ENCODE assay signal across 9 cellular contexts in the genomic region with DNA sequence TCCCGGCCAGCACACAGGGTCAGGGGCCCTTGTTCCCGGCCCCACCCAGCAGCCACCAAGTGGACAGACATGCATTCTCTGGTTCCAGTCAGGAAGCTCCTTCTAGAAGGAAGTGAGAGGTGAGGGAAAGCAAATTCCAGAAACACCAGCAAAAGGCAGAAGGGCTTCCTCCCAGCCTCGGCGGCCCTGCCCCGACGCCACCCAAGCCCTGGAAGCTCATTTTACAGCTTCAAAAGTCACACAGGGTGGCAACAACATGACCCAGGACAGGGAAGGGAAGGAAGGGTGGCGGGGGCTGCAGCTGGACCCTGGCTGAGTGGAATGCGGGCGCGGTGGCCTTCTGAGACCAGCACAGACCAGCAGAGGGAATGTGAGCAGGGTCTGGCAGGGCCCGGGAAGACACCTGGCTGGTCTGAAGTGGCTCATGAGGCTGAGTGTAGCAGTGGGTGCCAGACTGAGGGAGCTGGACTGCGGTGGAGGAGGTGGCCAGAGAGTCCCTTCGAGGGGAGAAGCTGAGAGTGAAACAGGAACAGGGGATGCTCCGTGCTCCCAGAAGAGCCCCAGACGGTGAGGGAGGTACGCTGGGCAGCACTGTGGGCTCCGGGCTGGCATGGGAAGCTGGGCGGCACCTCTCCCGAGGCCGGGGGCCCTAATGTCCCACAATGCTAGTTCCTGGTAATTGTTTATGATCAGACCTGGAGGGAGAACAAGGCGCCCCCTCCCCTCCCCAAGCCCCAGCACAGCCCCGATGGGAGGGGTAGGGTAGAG. TPM values are rescaled to one million over a fixed set of nuclear protein-coding genes. Genes with fewer than 3 reads are reported as not detected.
DNase-seq lines count a peak whose midpoint lies in the region; ATAC-seq and TF ChIP-seq lines count a peak whose summit lies in the region.
"Had no signal": no experiment of that assay in that cellular context is flagged by ENCODE, and none has a peak within 500 bp of the region (broad histone marks: within the 10 kb centered on the region; RNA-seq: fewer than 3 reads in every experiment).

No MANE protein-coding gene starts in this region.

- BruUV-seq in PC-3 (replicated peaks; lab: Mats Ljungman, UMichigan) = TSS peak; percentile 55

- peaks cover 4 to 39% (median 11%) of the 10 kb centered on the region in 4 donors for H3K4me1 Mint-ChIP-seq in CD4-positive, CD25-positive, alpha-beta regulatory T cell
- peaks cover 38% of the 10 kb centered on the region for H3K4me1 Mint-ChIP-seq in endothelial cell (ENCODE audit: unreplicated experiment)

- CTCF ChIA-PET in PC-3 (lab: Charles Lee) = interaction anchor here (0.6 to 2.3 kb wide), 16 partner anchors 9 to 73 kb away, joined by 3 to 30 read pairs (median 4); partner anchors contain the start of genes TRIM65 and WBP2

- H3K36me3 Mint-ChIP-seq in CD4-positive, CD25-positive, alpha-beta regulatory T cell = peaks cover 13% of the 10 kb centered on the region
- H3K36me3 Mint-ChIP-seq in endothelial cell (ENCODE audit: low read depth, unreplicated experiment) = peaks cover 15% of the 10 kb centered on the region

- POLR2A ChIA-PET in PC-3 (lab: Charles Lee; ENCODE audit: unreplicated experiment) = interaction anchor here (0.6 to 1.9 kb wide), 3 partner anchors 9 to 181 kb away, joined by 3 to 18 read pairs (median 10); partner anchors contain the start of genes EVPL and WBP2

- H3K27ac Mint-ChIP-seq in CD4-positive, CD25-positive, alpha-beta regulatory T cell = peak overlapping the region; percentile 41 to 88 (median 52)
- peak overlapping the region; percentile 93 for H3K27ac Mint-ChIP-seq in endothelial cell (ENCODE audit: unreplicated experiment)

- ATAC-seq in CD4-positive, CD25-positive, alpha-beta regulatory T cell (ENCODE audit: low read depth in 2 of 2) = no peak
- ATAC-seq in PC-3 = peak; percentile 12
- no peak for ATAC-seq in GM19463 (IDR thresholded peaks at IDR 0.05; ENCODE audit: unreplicated experiment)
- ATAC-seq in HG03442 (IDR thresholded peaks at IDR 0.05; ENCODE audit: unreplicated experiment) = no peak

- peaks cover 5% of the 10 kb centered on the region for H3F3A ChIP-seq in PC-3 (ENCODE audit: low read length, unreplicated experiment)

- H3K9me2 ChIP-seq in PC-3 (replicated peaks; ENCODE audit: low read length) = no peaks in the 10 kb centered on the region

- peaks cover 54% of the 10 kb centered on the region for H3K36me3 ChIP-seq in CD4-positive, CD25-positive, alpha-beta regulatory T cell (ENCODE audit: control insufficient read depth, insufficient read depth, low read length)
- H3K36me3 ChIP-seq in PC-3 (ENCODE audit: low read depth, low read length) (peaks cover 28% of the 10 kb centered on the region; the same call in 1 of the 2 replicates), osteoblast (ENCODE audit: insufficient read depth, low read length) (peaks cover 49% of the 10 kb centered on the region)

- no peaks in the 10 kb centered on the region for H3K27me3 Mint-ChIP-seq in CD4-positive, CD25-positive, alpha-beta regulatory T cell
- H3K27me3 Mint-ChIP-seq in endothelial cell (ENCODE audit: unreplicated experiment) = peaks cover 9% of the 10 kb centered on the region

- peak overlapping the region in 3 of 4 donors; percentile 48 to 58 (median 52) for H3K4me3 Mint-ChIP-seq in CD4-positive, CD25-positive, alpha-beta regulatory T cell
- H3K4me3 Mint-ChIP-seq in endothelial cell (ENCODE audit: unreplicated experiment) = peak overlapping the region; percentile 59

- H3K27me3 ChIP-seq in CD4-positive, CD25-positive, alpha-beta regulatory T cell (ENCODE audit: control insufficient read depth, insufficient read depth, low read length) = no peaks in the 10 kb centered on the region
- H3K27me3 ChIP-seq in PC-3 (ENCODE audit: low read length) (no peaks in the 10 kb centered on the region), osteoblast (ENCODE audit: insufficient read depth, low read length) (no peaks in the 10 kb centered on the region)

- H3K4me2 ChIP-seq in PC-3 (ENCODE audit: low read length) (peak overlapping the region; percentile 82), osteoblast (ENCODE audit: insufficient read depth, low read length) (no peak overlapping the region)
- H3K4me2 ChIP-seq: KMS-11 had no signal

- no peak for DNase-seq in CD4-positive, CD25-positive, alpha-beta regulatory T cell
- DNase-seq in PC-3 (peak; percentile 52), endothelial cell (ENCODE audit: low spot score) (no peak), osteoblast (ENCODE audit: insufficient read length, low spot score, missing footprints) (peak; percentile 29), superior temporal gyrus (ENCODE audit: extremely low spot score) (no peak)
- no peak for DNase-seq in stimulated activated CD8-positive, alpha-beta memory T cell treated with anti-CD3 and anti-CD28 coated beads, Interleukin-4, amount 100 ng/mL, for 48 hours

- H2AFZ ChIP-seq in PC-3 (ENCODE audit: low read length) (no peak overlapping the region), osteoblast (ENCODE audit: low read length) (no peak overlapping the region)

- no peak overlapping the region for H3K4me3 ChIP-seq in CD4-positive, CD25-positive, alpha-beta regulatory T cell (ENCODE audit: low read depth, low read length)
- H3K4me3 ChIP-seq in PC-3 (ENCODE audit: low read length) = no peak overlapping the region
- no peak overlapping the region for H3K4me3 ChIP-seq in osteoblast (ENCODE audit: insufficient read depth, low read length)

- H3K9me3 ChIP-seq in CD4-positive, CD25-positive, alpha-beta regulatory T cell (ENCODE audit: control insufficient read depth in 2 of 2, low read length in 2 of 2) = no peaks in the 10 kb centered on the region
- H3K9me3 ChIP-seq in PC-3 (ENCODE audit: low read length) (no peaks in the 10 kb centered on the region), osteoblast (ENCODE audit: low read depth, low read length) (no peaks in the 10 kb centered on the region)

- no peak overlapping the region for H3K27ac ChIP-seq in CD4-positive, CD25-positive, alpha-beta regulatory T cell (ENCODE audit: insufficient read depth, low read length, poor library complexity, severe bottlenecking)
- peak overlapping the region; percentile 96 for H3K27ac ChIP-seq in PC-3 (ENCODE audit: low read length)
- no peak overlapping the region for H3K27ac ChIP-seq in osteoblast (ENCODE audit: low read depth, low read length)
- H3K27ac ChIP-seq: KMS-11 had no signal

- peaks cover 40% of the 10 kb centered on the region for H3K4me1 ChIP-seq in CD4-positive, CD25-positive, alpha-beta regulatory T cell (ENCODE audit: control insufficient read depth, insufficient read depth, low read length, poor library complexity, severe bottlenecking)
- H3K4me1 ChIP-seq in PC-3 (ENCODE audit: insufficient read depth, low read length) = peaks cover 39% of the 10 kb centered on the region
- no peaks in the 10 kb centered on the region for H3K4me1 ChIP-seq in osteoblast (ENCODE audit: insufficient read depth, low read length)

- no peaks in the 10 kb centered on the region for H3K9me3 Mint-ChIP-seq in CD4-positive, CD25-positive, alpha-beta regulatory T cell
- H3K9me3 Mint-ChIP-seq in endothelial cell (ENCODE audit: unreplicated experiment) = no peaks in the 10 kb centered on the region

- H4K20me1 ChIP-seq in PC-3 (ENCODE audit: low read length) (no peaks in the 10 kb centered on the region), osteoblast (ENCODE audit: insufficient read depth, low read length) (peaks cover 3% of the 10 kb centered on the region)

- intact Hi-C loops in PC-3 (cut with micrococcal nuclease) = loop anchor here (1.0 to 5.0 kb wide), 2 partner anchors 9 to 74 kb away; partner anchors contain the start of gene WBP2

- peak overlapping the region; percentile 86 for H3K9ac ChIP-seq in PC-3 (ENCODE audit: low read length)
- H3K9ac ChIP-seq: KMS-11 had no signal

- TF ChIP-seq CTCF in PC-3 (conservative IDR thresholded peaks at IDR 0.05; ENCODE audit: low read depth, low read length) (no peak), endothelial cell (IDR thresholded peaks at IDR 0.05; ENCODE audit: unreplicated experiment) (no peak), osteoblast (IDR thresholded peaks at IDR 0.05; ENCODE audit: extremely low read depth, low read depth, low read length) (no peak)

- H3K79me2 ChIP-seq in PC-3 (ENCODE audit: low read length) = peaks cover 7% of the 10 kb centered on the region; the same call in 1 of the 2 replicates
- H3K79me2 ChIP-seq in osteoblast (ENCODE audit: insufficient read depth, low read length) = peaks cover 4% of the 10 kb centered on the region

RNA-seq across cellular contexts. Expression of gene UNC13D, which starts 1.9 kb away (rescaled TPM):
- total RNA-seq in CD4-positive, CD25-positive, alpha-beta regulatory T cell = 149 TPM
- 10 to 100 TPM; 41.6 to 51.7 (median 45.0) TPM for polyA plus RNA-seq in CD4-positive, CD25-positive, alpha-beta regulatory T cell
- total RNA-seq in PC-3 (2014; rRNA removed) (43.9 and 53.8 TPM in 2 replicates), endothelial cell (ENCODE audit: unreplicated experiment) (11.5 TPM), osteoblast (1.1 and 2.1 TPM in 2 replicates)

RNA-seq across cellular contexts. Expression of gene WBP2, which starts 9.0 kb away (rescaled TPM):
- 118 TPM for total RNA-seq in CD4-positive, CD25-positive, alpha-beta regulatory T cell
- 100 to 1,000 TPM in 1 of 4 donors, 10 to 100 TPM in 3; 77.7 to 112 (median 91.2) TPM for polyA plus RNA-seq in CD4-positive, CD25-positive, alpha-beta regulatory T cell
- total RNA-seq in PC-3 (2014; rRNA removed) (49.7 and 51.8 TPM in 2 replicates), endothelial cell (ENCODE audit: unreplicated experiment) (69.6 TPM), osteoblast (31.1 and 38.3 TPM in 2 replicates)

RNA-seq across cellular contexts. Expression of gene TRIM47, which starts 32.3 kb away (rescaled TPM):
- total RNA-seq in CD4-positive, CD25-positive, alpha-beta regulatory T cell = 3.6 TPM
- 10 to 100 TPM in 3 of 4 donors, 1 to 10 TPM in 1; 8.7 to 16.6 (median 15.8) TPM for polyA plus RNA-seq in CD4-positive, CD25-positive, alpha-beta regulatory T cell
- 73.7 and 109 TPM in 2 replicates for total RNA-seq in PC-3 (2014; rRNA removed)
- total RNA-seq in endothelial cell (ENCODE audit: unreplicated experiment) = 4.4 TPM
- 21.7 and 22.4 TPM in 2 replicates for total RNA-seq in osteoblast

RNA-seq across cellular contexts. Expression of gene TRIM65, which starts 50.6 kb away (rescaled TPM):
- total RNA-seq in CD4-positive, CD25-positive, alpha-beta regulatory T cell = 18.7 TPM
- 10 to 100 TPM; 16.9 to 24.3 (median 20.1) TPM for polyA plus RNA-seq in CD4-positive, CD25-positive, alpha-beta regulatory T cell
- total RNA-seq in PC-3 (2014; rRNA removed) (32.3 and 48.9 TPM in 2 replicates), endothelial cell (ENCODE audit: unreplicated experiment) (14.1 TPM), osteoblast (22.8 and 23.3 TPM in 2 replicates)

RNA-seq across cellular contexts. Expression of gene MRPL38, which starts 58.6 kb away (rescaled TPM):
- total RNA-seq in CD4-positive, CD25-positive, alpha-beta regulatory T cell = 118 TPM
- 10 to 100 TPM; 58.0 to 68.8 (median 64.8) TPM for polyA plus RNA-seq in CD4-positive, CD25-positive, alpha-beta regulatory T cell
- 74.5 and 124 TPM in 2 replicates for total RNA-seq in PC-3 (2014; rRNA removed)
- total RNA-seq in endothelial cell (ENCODE audit: unreplicated experiment) = 78.2 TPM
- total RNA-seq in osteoblast = 36.6 and 37.1 TPM in 2 replicates

Comparison
In these comparisons a context has a peak if more than half of its experiments do, and no peak if none do; other contexts are left out.
1. DNase-seq: peak in PC-3 (single experiment) and osteoblast (single experiment); none in CD4-positive, CD25-positive, alpha-beta regulatory T cell (0 of 3), endothelial cell (single experiment), superior temporal gyrus (single experiment) and stimulated activated CD8-positive, alpha-beta memory T cell treated with anti-CD3 and anti-CD28 coated beads, Interleukin-4, amount 100 ng/mL, for 48 hours (single experiment).